ENCODE assay signal across 14 cellular contexts in the genomic region with DNA sequence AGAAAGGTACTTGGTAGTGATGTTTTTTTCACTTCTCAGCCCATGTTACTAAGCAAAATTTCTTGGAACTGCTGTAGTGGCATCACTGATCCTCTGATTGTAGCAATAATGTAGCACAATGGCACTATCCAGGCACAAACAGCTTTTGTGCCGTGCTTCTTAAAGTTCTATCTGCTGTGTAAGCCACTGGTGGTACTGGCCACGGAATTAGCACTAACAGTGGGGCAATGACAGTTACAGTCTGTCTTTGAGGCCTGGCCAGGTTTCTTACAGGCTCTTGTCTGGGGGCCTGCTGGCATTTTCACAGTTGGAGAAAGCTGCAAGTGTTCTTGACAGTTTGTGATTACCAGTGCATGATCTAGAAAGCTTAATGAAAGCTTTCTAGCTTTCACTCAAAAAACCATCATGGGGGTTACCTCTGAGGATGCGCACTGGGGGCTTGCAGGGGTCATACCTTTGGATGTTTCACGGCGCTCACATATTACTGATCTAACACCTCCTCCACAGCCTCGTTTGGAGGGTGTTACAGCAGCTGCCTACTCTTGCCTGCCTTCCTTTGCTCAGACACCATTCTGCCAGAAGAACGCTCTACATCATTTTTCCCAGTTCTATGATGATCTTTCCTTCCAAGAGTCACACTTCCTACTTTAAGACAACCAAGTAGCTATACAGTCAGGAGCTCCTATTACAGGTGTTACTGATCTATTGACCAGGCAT. TPM values are rescaled to one million over a fixed set of nuclear protein-coding genes. Genes with fewer than 3 reads are reported as not detected.
DNase-seq lines count a peak whose midpoint lies in the region; ATAC-seq and TF ChIP-seq lines count a peak whose summit lies in the region.
"Had no signal": no experiment of that assay in that cellular context is flagged by ENCODE, and none has a peak within 500 bp of the region (broad histone marks: within the 10 kb centered on the region; RNA-seq: fewer than 3 reads in every experiment).

No MANE protein-coding gene starts in this region.

- CTCF ChIA-PET in activated CD8-positive, alpha-beta T cell treated with anti-CD3 and anti-CD28 coated beads, Interleukin-2, amount 10 ng/mL, durations not matched to agents 7 days and 5 days (lab: Charles Lee) = interaction anchor here (0.8 to 7.0 kb wide), 32 partner anchors 8 to 214 kb away, joined by 3 to 183 read pairs (median 6); a partner anchor contains a TSS

- H3K36me3 ChIP-seq in uterus = no peaks in the 10 kb centered on the region

- H3K27ac Mint-ChIP-seq in activated CD8-positive, alpha-beta T cell treated with anti-CD3 and anti-CD28 coated beads, Interleukin-2, amount 10 ng/mL, durations not matched to agents 7 days and 5 days = peak overlapping the region; percentile 85

- intact Hi-C loops in uterus (cut with DNase I; ENCODE audit: low total_unique reads) = loop anchor here (5.0 kb wide), 2 partner anchors 135 to 215 kb away; no protein-coding TSS in a partner anchor

- H3K9me3 Mint-ChIP-seq in activated CD8-positive, alpha-beta T cell treated with anti-CD3 and anti-CD28 coated beads, Interleukin-2, amount 10 ng/mL, durations not matched to agents 7 days and 5 days (ENCODE audit: insufficient read depth) = no peaks in the 10 kb centered on the region

- peak; percentile 41 for DNase-seq in activated T-cell treated with anti-CD3 and anti-CD28 coated beads, Interleukin-2, amount 50 U/mL, for 1 hour
- DNase-seq in activated T-cell treated with anti-CD3 and anti-CD28 coated beads for 4 hours = no peak
- DNase-seq in activated CD8-positive, alpha-beta T cell treated with anti-CD3 and anti-CD28 coated beads, Interleukin-2, amount 10 ng/mL, durations not matched to agents 7 days and 5 days = no peak
- peak; percentile 57 for DNase-seq in inferior parietal cortex (ENCODE audit: extremely low spot score)
- no peak for DNase-seq in uterus
- DNase-seq in NCI-H1417 (lab: John Stamatoyannopoulos, UW) = no peak
- no peak for DNase-seq in OCI-M1 (lab: John Stamatoyannopoulos, UW)
- DNase-seq in GM19240 (ENCODE audit: insufficient read length, low spot score) = no peak
- DNase-seq: foreskin keratinocyte, GDM1, NCI-H510A treated with DMSO at 0.1 percent for 48 hours had no signal

- H3K27me3 ChIP-seq in uterus = no peaks in the 10 kb centered on the region

- no peaks in the 10 kb centered on the region for H3K4me1 ChIP-seq in uterus

- peaks cover 87% of the 10 kb centered on the region for H3K36me3 Mint-ChIP-seq in activated CD8-positive, alpha-beta T cell treated with anti-CD3 and anti-CD28 coated beads, Interleukin-2, amount 10 ng/mL, durations not matched to agents 7 days and 5 days (ENCODE audit: low read depth)

- H3K9me3 ChIP-seq in uterus = no peaks in the 10 kb centered on the region

- POLR2A ChIA-PET in activated CD8-positive, alpha-beta T cell treated with anti-CD3 and anti-CD28 coated beads, Interleukin-2, amount 10 ng/mL, durations not matched to agents 7 days and 5 days (lab: Charles Lee) = interaction anchor here (0.6 to 2.3 kb wide), 11 partner anchors 53 to 199 kb away, joined by 3 to 11 read pairs (median 5); a partner anchor contains a TSS

- no peaks in the 10 kb centered on the region for H3K27me3 Mint-ChIP-seq in activated CD8-positive, alpha-beta T cell treated with anti-CD3 and anti-CD28 coated beads, Interleukin-2, amount 10 ng/mL, durations not matched to agents 7 days and 5 days (ENCODE audit: low read depth)

- H3K27ac ChIP-seq in uterus = peak overlapping the region; percentile 51 to 84
- H3K27ac ChIP-seq: foreskin keratinocyte had no signal

- no peak for ATAC-seq in activated CD8-positive, alpha-beta T cell treated with anti-CD3 and anti-CD28 coated beads, Interleukin-2, amount 10 ng/mL, durations not matched to agents 7 days and 5 days

- no peak overlapping the region for H3K4me3 Mint-ChIP-seq in activated CD8-positive, alpha-beta T cell treated with anti-CD3 and anti-CD28 coated beads, Interleukin-2, amount 10 ng/mL, durations not matched to agents 7 days and 5 days

- no peak for TF ChIP-seq CTCF in uterus (IDR thresholded peaks at IDR 0.05)

- TF ChIP-seq POLR2A in uterus (IDR thresholded peaks at IDR 0.05) = no peak

- no peak overlapping the region for H3K4me3 ChIP-seq in uterus

- H3K4me1 Mint-ChIP-seq in activated CD8-positive, alpha-beta T cell treated with anti-CD3 and anti-CD28 coated beads, Interleukin-2, amount 10 ng/mL, durations not matched to agents 7 days and 5 days (ENCODE audit: low read depth) = peaks cover 66% of the 10 kb centered on the region

RNA-seq across cellular contexts. Expression of a gene that starts 58.4 kb away (rescaled TPM):
- 1 to 10 TPM in 1 of 2 experiments, under 1 TPM in 1; 0.97 to 1.7 TPM for total RNA-seq in activated CD8-positive, alpha-beta T cell treated with anti-CD3 and anti-CD28 coated beads, Interleukin-2, amount 10 ng/mL, durations not matched to agents 7 days and 5 days
- total RNA-seq in uterus = not detected
- total RNA-seq: foreskin keratinocyte, M059J, Right ventricle myocardium inferior, ureter had no signal

Comparison
In these comparisons a context has a peak if more than half of its experiments do, and no peak if none do; other contexts are left out.
1. DNase-seq: peak in activated T-cell treated with anti-CD3 and anti-CD28 coated beads, Interleukin-2, amount 50 U/mL, for 1 hour (single experiment) and inferior parietal cortex (single experiment); none in activated T-cell treated with anti-CD3 and anti-CD28 coated beads for 4 hours (single experiment), activated CD8-positive, alpha-beta T cell treated with anti-CD3 and anti-CD28 coated beads, Interleukin-2, amount 10 ng/mL, durations not matched to agents 7 days and 5 days (single experiment), uterus (0 of 2), NCI-H1417 (0 of 3), OCI-M1 (single experiment) and GM19240 (single experiment).